25 cellular contexts compared by ENCODE assay signal in genomic region chr9:99814359-99814758, GRCh38.
"Had no signal": no experiment of that assay in that cellular context is flagged by ENCODE, and none has a peak within 500 bp of the region (broad histone marks: within the 10 kb centered on the region; RNA-seq: fewer than 3 reads in every experiment).

No MANE protein-coding gene starts in this region.

- H3K4me1 ChIP-seq: prostate gland had no signal

- H3K36me3 ChIP-seq: pancreas, prostate gland, stomach, thyroid gland, transverse colon, upper lobe of left lung, vagina had no signal

- H3K4me3 ChIP-seq: hepatocyte, left ventricle myocardium inferior, pancreas, prostate gland, skin epidermis, stomach, testis, thyroid gland, transverse colon, upper lobe of left lung, vagina had no signal

- H3K27me3 ChIP-seq: hepatocyte, pancreas, stomach, testis, thyroid gland, transverse colon, upper lobe of left lung, vagina had no signal

- H3K4me2 ChIP-seq: hepatocyte had no signal

- DNase-seq: islet precursor cell; left ventricle myocardium inferior; naive B cell; natural killer cell; nephron progenitor cell; pancreas; posterior cingulate gyrus; retina; right cardiac atrium; stimulated activated CD4-positive, alpha-beta T cell treated with anti-CD3 and anti-CD28 coated beads, Interleukin-12 subunit alpha, Interleukin-12 subunit beta, amount 100 ng/mL, for 4 hours; stimulated activated CD4-positive, alpha-beta T cell treated with anti-CD3 and anti-CD28 coated beads, Interleukin-15, amount 100 ng/mL, for 24 hours; stimulated activated CD4-positive, alpha-beta T cell treated with anti-CD3 and anti-CD28 coated beads, Interleukin-2, amount 100 ng/mL, for 24 hours; stimulated activated CD4-positive, alpha-beta T cell treated with anti-CD3 and anti-CD28 coated beads, Interleukin-4, amount 100 ng/mL, for 1 hour; stimulated activated naive B cell treated with anti-CD40 and anti-IgM and Interleukin-4, amounts not matched to agents 10 μg/mL and 1 μg/mL and 100 μg/mL, for 72 hours; stimulated activated naive CD8-positive, alpha-beta T cell treated with anti-CD3 and anti-CD28 coated beads, Interleukin-15, Interleukin-2, amounts not matched to agents 100 U/mL and 50 U/mL, for 24 hours; stomach; testis; thyroid gland; transverse colon; upper lobe of left lung had no signal

- H2AFZ ChIP-seq: hepatocyte had no signal

- H3K27ac ChIP-seq: hepatocyte, left ventricle myocardium inferior, pancreas, prostate gland, skin epidermis, stomach, testis, thyroid gland, transverse colon, upper lobe of left lung, vagina had no signal

- ATAC-seq: natural killer cell; pancreas; right cardiac atrium; sciatic nerve; stimulated activated naive B cell treated with anti-CD40 and anti-IgM and Interleukin-4, amounts not matched to agents 10 μg/mL and 1 μg/mL and 100 μg/mL, for 72 hours; stimulated activated naive CD8-positive, alpha-beta T cell treated with anti-CD3 and anti-CD28 coated beads, Interleukin-15, Interleukin-2, amounts not matched to agents 100 U/mL and 50 U/mL, for 24 hours had no signal

- H3K9me3 ChIP-seq: left ventricle myocardium inferior, pancreas, prostate gland, stomach, testis, thyroid gland, transverse colon, upper lobe of left lung, vagina had no signal
